Comparison of ENCODE assay signal across 12 cellular contexts in the genomic region with DNA sequence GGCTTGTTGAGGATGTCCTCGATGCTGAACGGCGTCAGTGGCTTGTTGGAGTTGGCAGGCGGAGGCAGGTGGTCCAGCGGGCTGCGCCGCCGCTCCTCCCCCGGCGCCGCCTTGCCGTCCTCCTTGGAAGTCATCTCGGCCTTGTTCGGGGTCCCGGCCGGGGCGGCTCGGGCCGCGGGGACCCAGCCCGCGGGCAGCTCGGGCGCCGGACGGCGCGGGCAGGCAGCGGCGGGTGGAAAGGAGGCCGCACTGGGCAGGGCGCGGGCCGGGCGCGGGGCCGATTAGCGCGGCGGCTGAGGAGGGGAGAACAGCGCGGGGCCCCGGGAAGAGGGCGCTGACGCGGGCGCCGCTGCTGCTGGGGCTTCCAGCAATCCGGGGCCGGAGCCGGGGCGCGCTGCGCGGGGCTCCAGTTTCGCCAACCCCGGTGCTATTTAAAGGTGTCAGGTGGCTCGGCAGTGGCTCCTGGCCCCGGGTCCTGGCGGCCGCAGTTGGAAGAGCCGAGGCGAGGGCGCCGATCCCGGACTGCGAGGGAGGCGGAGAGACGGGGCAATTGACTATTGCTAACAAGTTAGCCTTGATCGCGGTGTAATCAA. TPM values are rescaled to one million over a fixed set of nuclear protein-coding genes. Genes with fewer than 3 reads are reported as not detected.
A peak's percentile ranks its signal among the peaks of the same experiment; 100 is the strongest.
DNase-seq lines count a peak whose midpoint lies in the region; TF ChIP-seq lines count a peak whose summit lies in the region.
"Had no signal": no experiment of that assay in that cellular context is flagged by ENCODE, and none has a peak within 500 bp of the region (broad histone marks: within the 10 kb centered on the region; RNA-seq: fewer than 3 reads in every experiment).

No MANE protein-coding gene starts in this region.

- H3K27me3 Mint-ChIP-seq in activated CD4-positive, alpha-beta T cell treated with anti-CD3 and anti-CD28 coated beads, Interleukin-2, amount 10 ng/mL, durations not matched to agents 24 days and 14 days = peaks cover 73% of the 10 kb centered on the region

- H3K27ac Mint-ChIP-seq in activated CD4-positive, alpha-beta T cell treated with anti-CD3 and anti-CD28 coated beads, Interleukin-2, amount 10 ng/mL, durations not matched to agents 24 days and 14 days = peak overlapping the region; percentile 84

- no peak overlapping the region for H3K9ac ChIP-seq in fibroblast of lung (ENCODE audit: insufficient read depth, low read length)

- intact Hi-C loops in activated CD4-positive, alpha-beta T cell treated with anti-CD3 and anti-CD28 coated beads, Interleukin-2, amount 10 ng/mL, durations not matched to agents 24 days and 14 days (cut with micrococcal nuclease) = loop anchor here (10.0 kb wide), 2 partner anchors 574 to 1994 kb away; a partner anchor contains a TSS
- intact Hi-C loops in spleen (cut with DNase I; ENCODE audit: low total_unique reads) = no loop called here

- TF ChIP-seq CTCF in fibroblast of lung (conservative IDR thresholded peaks at IDR 0.05 in 1 of 2, IDR thresholded peaks at IDR 0.05 in 1 of 2; ENCODE audit: low read depth in 1 of 2, low read length in 2 of 2) (no peak), spleen (IDR thresholded peaks at IDR 0.05 in 8 of 11, conservative IDR thresholded peaks at IDR 0.05 in 3 of 11) (no peak)

- 3 to 12% (median 4%) methylated on average over 18 to 71 of the region's 71 CpGs for WGBS in spleen, 5 donors

- DNase-seq in activated CD4-positive, alpha-beta T cell treated with anti-CD3 and anti-CD28 coated beads, Interleukin-2, amount 10 ng/mL, durations not matched to agents 24 days and 14 days = no peak
- DNase-seq in activated CD4-positive, alpha-beta T cell treated with anti-CD3 and anti-CD28 coated beads, Interleukin-2, amount 50 U/mL, for 1 hour = no peak
- peak; percentile 34 for DNase-seq in NCI-H2227 treated with DMSO at 0.1 percent for 48 hours (lab: John Stamatoyannopoulos, UW)
- DNase-seq in fibroblast of lung (ENCODE audit: low read depth in 2 of 2) = no peak
- no peak for DNase-seq in spleen
- no peak for DNase-seq in medulla oblongata (ENCODE audit: extremely low spot score)
- DNase-seq in stimulated activated CD8-positive, alpha-beta memory T cell treated with anti-CD3 and anti-CD28 coated beads, Interleukin-4, amount 100 ng/mL, for 48 hours = no peak
- no peak for DNase-seq in stimulated activated naive CD4-positive, alpha-beta T cell treated with Interleukin-2 at 50 U/mL for 16 hours (lab: John Stamatoyannopoulos, UW)
- DNase-seq: BE2C, NCI-H1048, sigmoid colon had no signal

- H3K36me3 Mint-ChIP-seq in activated CD4-positive, alpha-beta T cell treated with anti-CD3 and anti-CD28 coated beads, Interleukin-2, amount 10 ng/mL, durations not matched to agents 24 days and 14 days (ENCODE audit: low read depth) = peaks cover 3% of the 10 kb centered on the region

- no peaks in the 10 kb centered on the region for H3K4me1 ChIP-seq in fibroblast of lung (ENCODE audit: control insufficient read depth, extremely low read depth, insufficient read depth, low read length)
- H3K4me1 ChIP-seq in spleen = peaks cover 33 to 67% (median 63%) of the 10 kb centered on the region in 6 donors
- H3K4me1 ChIP-seq: BE2C had no signal

- H3K36me3 ChIP-seq in fibroblast of lung (ENCODE audit: control insufficient read depth, insufficient read depth, low read length) (no peaks in the 10 kb centered on the region), spleen (no peaks in the 10 kb centered on the region)
- H3K36me3 ChIP-seq: BE2C, sigmoid colon, SJSA1 had no signal

- TF ChIP-seq POLR2A in spleen (IDR thresholded peaks at IDR 0.05) = no peak

- H3K4me3 ChIP-seq in fibroblast of lung (replicated peaks in 1 of 4; ENCODE audit: control extremely low read depth in 1 of 4, insufficient read depth in 1 of 4, low read depth in 3 of 4, low read length in 4 of 4) (peak overlapping the region in 1 of 4 experiments; percentile 28), spleen (peak overlapping the region in 5 of 8 donors; percentile 8 to 53 (median 15))
- H3K4me3 ChIP-seq: SJSA1 had no signal

- H3K79me2 ChIP-seq in fibroblast of lung (ENCODE audit: control insufficient read depth, insufficient read depth, low read length) = no peaks in the 10 kb centered on the region

- peaks cover 17% of the 10 kb centered on the region for H3K4me1 Mint-ChIP-seq in activated CD4-positive, alpha-beta T cell treated with anti-CD3 and anti-CD28 coated beads, Interleukin-2, amount 10 ng/mL, durations not matched to agents 24 days and 14 days

- H2AFZ ChIP-seq in fibroblast of lung (ENCODE audit: low read length) = no peak overlapping the region

- H3K9me3 ChIP-seq in fibroblast of lung (ENCODE audit: control insufficient read depth, insufficient read depth, low read depth, low read length) (no peaks in the 10 kb centered on the region), spleen (peaks cover 0 to 3% (median 0%) of the 10 kb centered on the region in 8 donors)
- H3K9me3 ChIP-seq: sigmoid colon had no signal

- peak overlapping the region; percentile 25 for H3K4me2 ChIP-seq in fibroblast of lung (ENCODE audit: extremely low read depth, insufficient read depth, low read length)

- H3K27ac ChIP-seq in fibroblast of lung (ENCODE audit: insufficient read depth, low read length) (no peak overlapping the region), spleen (no peak overlapping the region)
- H3K27ac ChIP-seq: sigmoid colon, SJSA1 had no signal

- no peaks in the 10 kb centered on the region for H4K20me1 ChIP-seq in fibroblast of lung (ENCODE audit: control insufficient read depth, extremely low read depth, insufficient read depth, low read length)

- H3K9me3 Mint-ChIP-seq in activated CD4-positive, alpha-beta T cell treated with anti-CD3 and anti-CD28 coated beads, Interleukin-2, amount 10 ng/mL, durations not matched to agents 24 days and 14 days = no peaks in the 10 kb centered on the region

- H3K4me3 Mint-ChIP-seq in activated CD4-positive, alpha-beta T cell treated with anti-CD3 and anti-CD28 coated beads, Interleukin-2, amount 10 ng/mL, durations not matched to agents 24 days and 14 days = no peak overlapping the region

- H3K27me3 ChIP-seq in fibroblast of lung (ENCODE audit: control insufficient read depth, insufficient read depth, low read length) (peaks cover 90% of the 10 kb centered on the region), spleen (replicated peaks in 1 of 7) (peaks cover 21 to 100% (median 100%) of the 10 kb centered on the region in 7 donors)

RNA-seq across cellular contexts. Expression of a gene that starts 0.5 kb away (rescaled TPM):
- not detected in 2 replicates for total RNA-seq in activated CD4-positive, alpha-beta T cell treated with anti-CD3 and anti-CD28 coated beads, Interleukin-2, amount 10 ng/mL, durations not matched to agents 24 days and 14 days
- under 0.01 TPM in 2 replicates for total RNA-seq in fibroblast of lung
- 0.01 TPM in 1 of 2 replicates, not detected in the other for polyA plus RNA-seq in fibroblast of lung
- 0.03 TPM in 1 of 2 replicates, not detected in the other for polyA plus RNA-seq in fibroblast of lung (2012)
- not detected in 2 replicates for polyA minus RNA-seq in fibroblast of lung (ENCODE audit: low replicate concordance)
- not detected for total RNA-seq in spleen
- not detected for polyA plus RNA-seq in spleen
- total RNA-seq: sigmoid colon, SJSA1 had no signal
- polyA plus RNA-seq: sigmoid colon had no signal
